Comparison of ENCODE assay signal across 12 cellular contexts in the genomic region with DNA sequence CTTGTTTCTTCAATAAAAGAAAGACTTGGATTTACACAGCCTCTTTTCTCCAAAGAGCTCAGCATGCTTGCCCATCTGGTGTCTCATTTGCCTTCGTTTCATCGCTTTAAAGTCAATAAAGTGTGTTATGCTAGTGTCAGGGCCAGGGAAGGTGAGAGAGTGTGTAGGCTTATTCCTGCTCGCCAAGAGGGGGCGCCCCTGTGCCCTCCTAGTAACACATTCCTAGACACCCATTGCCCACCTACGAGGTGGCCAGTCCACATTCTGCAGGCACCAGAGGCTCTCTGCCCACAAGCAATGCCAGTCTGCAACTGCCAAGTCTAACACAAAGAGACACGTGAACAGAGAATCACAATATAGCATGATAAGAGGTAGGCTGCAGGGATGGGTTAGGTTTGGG. TPM values are rescaled to one million over a fixed set of nuclear protein-coding genes. Genes with fewer than 3 reads are reported as not detected.
DNase-seq lines count a peak whose midpoint lies in the region; ATAC-seq and TF ChIP-seq lines count a peak whose summit lies in the region.
"Had no signal": no experiment of that assay in that cellular context is flagged by ENCODE, and none has a peak within 500 bp of the region (broad histone marks: within the 10 kb centered on the region; RNA-seq: fewer than 3 reads in every experiment).

No MANE protein-coding gene starts in this region.

- peak; percentile 9 for ATAC-seq in activated CD4-positive, alpha-beta T cell treated with anti-CD3 and anti-CD28 coated beads for 36 hours
- ATAC-seq: esophagus mucosa had no signal

- TF ChIP-seq CTCF in nephron progenitor cell (IDR thresholded peaks at IDR 0.05) (peak; percentile 33), glutamatergic neuron (IDR thresholded peaks at IDR 0.05; ENCODE audit: partially characterized antibody, unreplicated experiment) (no peak)

- no peak overlapping the region for H3K4me3 Mint-ChIP-seq in activated CD4-positive, alpha-beta T cell treated with anti-CD3 and anti-CD28 coated beads for 36 hours
- no peak overlapping the region for H3K4me3 Mint-ChIP-seq in activated CD4-positive, alpha-beta T cell treated with anti-CD3 and anti-CD28 coated beads, Interleukin-2, amount 10 ng/mL, durations not matched to agents 24 days and 14 days
- H3K4me3 Mint-ChIP-seq in nephron progenitor cell (no peak overlapping the region), glutamatergic neuron (ENCODE audit: unreplicated experiment) (no peak overlapping the region)
- H3K4me3 Mint-ChIP-seq: B cell had no signal

- intact Hi-C loops in activated CD4-positive, alpha-beta T cell treated with anti-CD3 and anti-CD28 coated beads for 36 hours (cut with DNase I, micrococcal nuclease): loop anchor here in 1 of 2 experiments (10.0 kb wide), 2 partner anchors 1261 to 1451 kb away; no protein-coding TSS in a partner anchor
- intact Hi-C loops in activated CD4-positive, alpha-beta T cell treated with anti-CD3 and anti-CD28 coated beads, Interleukin-2, amount 10 ng/mL, durations not matched to agents 24 days and 14 days (cut with micrococcal nuclease): loop anchor here (2.0 to 10.0 kb wide), 3 partner anchors 577 to 1451 kb away; no protein-coding TSS in a partner anchor

- peak; percentile 41; the same call in 1 of the 2 replicates for TF ChIP-seq RAD21 in Ishikawa (IDR thresholded peaks at IDR 0.05; ENCODE audit: low read depth)

- H3K27me3 Mint-ChIP-seq in activated CD4-positive, alpha-beta T cell treated with anti-CD3 and anti-CD28 coated beads for 36 hours: peaks cover 8% of the 10 kb centered on the region
- H3K27me3 Mint-ChIP-seq in activated CD4-positive, alpha-beta T cell treated with anti-CD3 and anti-CD28 coated beads, Interleukin-2, amount 10 ng/mL, durations not matched to agents 24 days and 14 days: peaks cover 8% of the 10 kb centered on the region
- H3K27me3 Mint-ChIP-seq in nephron progenitor cell (ENCODE audit: low read depth, poor library complexity) (peaks cover 2% of the 10 kb centered on the region), glutamatergic neuron (ENCODE audit: unreplicated experiment) (peaks cover 3% of the 10 kb centered on the region)

- no peaks in the 10 kb centered on the region for H3K36me3 Mint-ChIP-seq in activated CD4-positive, alpha-beta T cell treated with anti-CD3 and anti-CD28 coated beads for 36 hours (ENCODE audit: low read depth)
- H3K36me3 Mint-ChIP-seq in activated CD4-positive, alpha-beta T cell treated with anti-CD3 and anti-CD28 coated beads, Interleukin-2, amount 10 ng/mL, durations not matched to agents 24 days and 14 days (ENCODE audit: low read depth): no peaks in the 10 kb centered on the region
- no peaks in the 10 kb centered on the region for H3K36me3 Mint-ChIP-seq in nephron progenitor cell (ENCODE audit: low read depth)
- no peaks in the 10 kb centered on the region for H3K36me3 Mint-ChIP-seq in glutamatergic neuron (ENCODE audit: unreplicated experiment)

- DNase-seq in activated CD4-positive, alpha-beta T cell treated with anti-CD3 and anti-CD28 coated beads for 36 hours: peak; percentile 39
- no peak for DNase-seq in activated CD4-positive, alpha-beta T cell treated with anti-CD3 and anti-CD28 coated beads, Interleukin-2, amount 10 ng/mL, durations not matched to agents 24 days and 14 days
- DNase-seq in astrocyte of the hippocampus (ENCODE audit: low read depth, low spot score) (peak; percentile 11), nephron progenitor cell (no peak), cortex of kidney (lab: John Stamatoyannopoulos, UW) (no peak), glutamatergic neuron (no peak)
- no peak for DNase-seq in activated CD4-positive, CD25-positive, alpha-beta regulatory T cell (lab: John Stamatoyannopoulos, UW)
- DNase-seq: RPMI8226 had no signal

- no peak overlapping the region for H3K27ac Mint-ChIP-seq in activated CD4-positive, alpha-beta T cell treated with anti-CD3 and anti-CD28 coated beads for 36 hours
- H3K27ac Mint-ChIP-seq in activated CD4-positive, alpha-beta T cell treated with anti-CD3 and anti-CD28 coated beads, Interleukin-2, amount 10 ng/mL, durations not matched to agents 24 days and 14 days: no peak overlapping the region
- H3K27ac Mint-ChIP-seq in nephron progenitor cell (no peak overlapping the region), glutamatergic neuron (ENCODE audit: unreplicated experiment) (no peak overlapping the region)
- H3K27ac Mint-ChIP-seq: B cell had no signal

- peaks cover 3% of the 10 kb centered on the region for H3K4me1 Mint-ChIP-seq in activated CD4-positive, alpha-beta T cell treated with anti-CD3 and anti-CD28 coated beads for 36 hours
- no peaks in the 10 kb centered on the region for H3K4me1 Mint-ChIP-seq in activated CD4-positive, alpha-beta T cell treated with anti-CD3 and anti-CD28 coated beads, Interleukin-2, amount 10 ng/mL, durations not matched to agents 24 days and 14 days
- H3K4me1 Mint-ChIP-seq in nephron progenitor cell (peaks cover 42% of the 10 kb centered on the region), glutamatergic neuron (ENCODE audit: low read depth, unreplicated experiment) (peaks cover 3% of the 10 kb centered on the region)
- H3K4me1 Mint-ChIP-seq: B cell had no signal

- no peaks in the 10 kb centered on the region for H3K9me3 Mint-ChIP-seq in activated CD4-positive, alpha-beta T cell treated with anti-CD3 and anti-CD28 coated beads for 36 hours (ENCODE audit: low read depth)
- no peaks in the 10 kb centered on the region for H3K9me3 Mint-ChIP-seq in activated CD4-positive, alpha-beta T cell treated with anti-CD3 and anti-CD28 coated beads, Interleukin-2, amount 10 ng/mL, durations not matched to agents 24 days and 14 days
- H3K9me3 Mint-ChIP-seq in nephron progenitor cell: peaks cover 13% of the 10 kb centered on the region
- no peaks in the 10 kb centered on the region for H3K9me3 Mint-ChIP-seq in glutamatergic neuron (ENCODE audit: unreplicated experiment)

- TF ChIP-seq EP300 in Ishikawa (IDR thresholded peaks at IDR 0.05; ENCODE audit: borderline replicate concordance): no peak

- CTCF ChIA-PET in activated CD4-positive, alpha-beta T cell treated with anti-CD3 and anti-CD28 coated beads for 36 hours (lab: Charles Lee): interaction anchor here (0.5 to 3.1 kb wide), 11 partner anchors 10 to 1379 kb away, joined by 3 to 41 read pairs (median 4); no protein-coding TSS in a partner anchor

- POLR2A ChIA-PET in activated CD4-positive, alpha-beta T cell treated with anti-CD3 and anti-CD28 coated beads for 36 hours (lab: Charles Lee): no interaction called here

TF ChIP-seq in Ishikawa, 13 proteins besides CTCF, POLR2A, EP300 and RAD21:
- TF ChIP-seq CEBPB (IDR thresholded peaks at IDR 0.05) (no peak), CREB1 (IDR thresholded peaks at IDR 0.05; ENCODE audit: low read depth) (no peak), TCF12 (IDR thresholded peaks at IDR 0.05; ENCODE audit: low read depth) (no peak), NFIC (IDR thresholded peaks at IDR 0.05) (no peak), TAF1 (IDR thresholded peaks at IDR 0.05; ENCODE audit: low read depth) (no peak)
- TF ChIP-seq, protein P1, sequence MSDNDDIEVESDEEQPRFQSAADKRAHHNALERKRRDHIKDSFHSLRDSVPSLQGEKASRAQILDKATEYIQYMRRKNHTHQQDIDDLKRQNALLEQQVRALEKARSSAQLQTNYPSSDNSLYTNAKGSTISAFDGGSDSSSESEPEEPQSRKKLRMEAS (IDR thresholded peaks at IDR 0.05): no peak

RNA-seq across cellular contexts. Expression of a gene that starts 39.4 kb away (rescaled TPM):
- not detected for total RNA-seq in activated CD4-positive, alpha-beta T cell treated with anti-CD3 and anti-CD28 coated beads for 36 hours
- total RNA-seq in activated CD4-positive, alpha-beta T cell treated with anti-CD3 and anti-CD28 coated beads, Interleukin-2, amount 10 ng/mL, durations not matched to agents 24 days and 14 days: not detected in 2 replicates
- total RNA-seq in glutamatergic neuron (ENCODE audit: unreplicated experiment): not detected
- total RNA-seq: B cell, liver had no signal

Comparison
In these comparisons a context has a peak if more than half of its experiments do, and no peak if none do; other contexts are left out.
1. DNase-seq: peak in activated CD4-positive, alpha-beta T cell treated with anti-CD3 and anti-CD28 coated beads for 36 hours (single experiment) and astrocyte of the hippocampus (single experiment); none in activated CD4-positive, alpha-beta T cell treated with anti-CD3 and anti-CD28 coated beads, Interleukin-2, amount 10 ng/mL, durations not matched to agents 24 days and 14 days (single experiment), nephron progenitor cell (single experiment), cortex of kidney (single experiment), glutamatergic neuron (single experiment) and activated CD4-positive, CD25-positive, alpha-beta regulatory T cell (0 of 4).